ENCODE assay signal across 35 cellular contexts in genomic region chr14:26363689-26364088, GRCh38.
"Had no signal": no experiment of that assay in that cellular context is flagged by ENCODE, and none has a peak within 500 bp of the region (broad histone marks: within the 10 kb centered on the region; RNA-seq: fewer than 3 reads in every experiment).

No MANE protein-coding gene starts in this region.

- H3K36me3 ChIP-seq: MG63 had no signal

- H3K27me3 ChIP-seq: MG63 had no signal

- H3K4me3 ChIP-seq: MG63 had no signal

- H3K9me3 ChIP-seq: MG63 had no signal

- DNase-seq: Karpas-422, Kasumi-1, MG63, MM.1S, MV-4-11, NCI-H1048, NCI-H1092, NCI-H1092 treated with DMSO at 0.1 percent for 48 hours, NCI-H1105, NCI-H1105 treated with DMSO at 0.1 percent for 48 hours, NCI-H1417, NCI-H1417 treated with DMSO at 0.1 percent for 48 hours, NCI-H1436, NCI-H1436 treated with DMSO at 0.1 percent for 48 hours, NCI-H146, NCI-H1694, NCI-H1694 treated with DMSO at 0.1 percent for 48 hours, NCI-H187, NCI-H187 treated with DMSO at 0.1 percent for 48 hours, NCI-H1930, NCI-H2029, NCI-H2029 treated with DMSO at 0.1 percent for 48 hours, NCI-H2081, NCI-H2081 treated with DMSO at 0.1 percent for 48 hours, NCI-H2107, NCI-H2171, NCI-H2171 treated with DMSO at 0.1 percent for 48 hours, NCI-H2227 treated with DMSO at 0.1 percent for 48 hours, NCI-H226, NCI-H345, NCI-H446, NCI-H446 treated with DMSO at 0.1 percent for 48 hours, NCI-H510A, NCI-H510A treated with DMSO at 0.1 percent for 48 hours, NCI-H524 had no signal
